Comparison of ENCODE assay signal across 8 cellular contexts in the genomic region with DNA sequence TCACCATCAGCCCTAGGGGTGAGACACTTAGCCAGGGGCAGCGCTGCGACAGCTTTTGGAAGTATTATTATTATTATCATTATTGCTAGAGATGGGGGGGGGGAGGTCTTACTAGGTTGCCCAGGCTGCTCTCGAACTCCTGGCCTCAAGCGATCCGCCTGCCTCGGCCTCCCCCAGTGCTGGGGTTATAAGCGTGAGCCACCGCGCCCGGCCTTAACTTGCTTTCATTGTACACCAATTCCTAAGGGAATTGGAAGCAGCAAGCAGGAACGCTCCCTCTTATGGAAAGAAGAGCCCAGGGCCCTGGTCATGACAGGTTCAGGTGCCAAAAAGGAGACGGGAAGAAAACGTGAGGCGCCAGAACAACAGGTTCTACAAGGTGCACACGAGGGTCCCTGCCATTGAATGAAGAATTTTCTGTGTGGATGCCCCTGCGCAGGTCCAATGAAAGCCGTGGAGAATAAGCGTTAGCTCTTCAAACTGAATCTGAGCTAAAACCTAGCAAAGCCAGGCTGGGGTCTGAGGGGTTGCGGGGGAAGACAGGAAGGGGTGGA. TPM values are rescaled to one million over a fixed set of nuclear protein-coding genes. Genes with fewer than 3 reads are reported as not detected.
DNase-seq lines count a peak whose midpoint lies in the region; ATAC-seq and TF ChIP-seq lines count a peak whose summit lies in the region.

No MANE protein-coding gene starts in this region.

- CTCF ChIA-PET in AG04449 (lab: Yijun Ruan, JAX): interaction anchor here (0.8 to 8.7 kb wide), 11 partner anchors 11 to 774 kb away, joined by 3 to 138 read pairs (median 3); partner anchors contain the start of gene TTYH2

- TF ChIP-seq CTCF in AG04449 (IDR thresholded peaks at IDR 0.05; ENCODE audit: insufficient read depth, low read length, missing control alignments): no peak

- H3K36me3 ChIP-seq in H7 (replicated peaks; ENCODE audit: control insufficient read depth, insufficient read depth, low read length): peaks cover 18% of the 10 kb centered on the region

- H3K27me3 Mint-ChIP-seq in activated naive CD8-positive, alpha-beta T cell: peaks cover 3% of the 10 kb centered on the region

- no peak for DNase-seq in AG04449 (ENCODE audit: low read depth, low spot score)
- DNase-seq in H7: no peak
- peak; percentile 32 for DNase-seq in inferior parietal cortex (ENCODE audit: extremely low spot score)
- DNase-seq in activated CD8-positive, alpha-beta memory T cell treated with anti-CD3 and anti-CD28 coated beads, Interleukin-2, amount 50 U/mL, for 48 hours: no peak
- no peak for DNase-seq in AG20443 (ENCODE audit: low spot score)
- DNase-seq in NCI-H187 treated with DMSO at 0.1 percent for 48 hours (lab: John Stamatoyannopoulos, UW): no peak

- no peak overlapping the region for H3K27ac Mint-ChIP-seq in activated naive CD8-positive, alpha-beta T cell

- ATAC-seq in HG03439 (IDR thresholded peaks at IDR 0.05; ENCODE audit: unreplicated experiment): no peak

- peaks cover 16% of the 10 kb centered on the region for H3K36me3 Mint-ChIP-seq in activated naive CD8-positive, alpha-beta T cell

- H3K9me3 Mint-ChIP-seq in activated naive CD8-positive, alpha-beta T cell (ENCODE audit: low read depth): no peaks in the 10 kb centered on the region

- H3K4me3 Mint-ChIP-seq in activated naive CD8-positive, alpha-beta T cell: peak overlapping the region; percentile 93

- H3K4me1 Mint-ChIP-seq in activated naive CD8-positive, alpha-beta T cell (ENCODE audit: low read depth): peaks cover 35% of the 10 kb centered on the region

- POLR2A ChIA-PET in AG04449 (lab: Yijun Ruan, JAX): interaction anchor here (0.6 to 2.6 kb wide), 5 partner anchors 8 to 972 kb away, joined by 3 to 16 read pairs (median 3); partner anchors contain the start of gene TTYH2

- peaks cover 14% of the 10 kb centered on the region for H3K27me3 ChIP-seq in H7 (ENCODE audit: control insufficient read depth, insufficient read depth, low read length)

- H3K4me3 ChIP-seq in AG04449 (ENCODE audit: low read depth, low read length) (peak overlapping the region; percentile 37), H7 (ENCODE audit: insufficient read depth, low read depth, low read length) (peak overlapping the region; percentile 29)

RNA-seq across cellular contexts. Expression of gene RPL38, which starts 0.5 kb away (rescaled TPM):
- total RNA-seq in H7 (2014; rRNA removed; shearing (Covaris generic)): 1,534 and 2,134 TPM in 2 replicates

RNA-seq across cellular contexts. Expression of gene TTYH2, which starts 10.4 kb away (rescaled TPM):
- 2.5 and 7.4 TPM in 2 replicates for total RNA-seq in H7 (2014; rRNA removed; shearing (Covaris generic))
